In the genomic region with DNA sequence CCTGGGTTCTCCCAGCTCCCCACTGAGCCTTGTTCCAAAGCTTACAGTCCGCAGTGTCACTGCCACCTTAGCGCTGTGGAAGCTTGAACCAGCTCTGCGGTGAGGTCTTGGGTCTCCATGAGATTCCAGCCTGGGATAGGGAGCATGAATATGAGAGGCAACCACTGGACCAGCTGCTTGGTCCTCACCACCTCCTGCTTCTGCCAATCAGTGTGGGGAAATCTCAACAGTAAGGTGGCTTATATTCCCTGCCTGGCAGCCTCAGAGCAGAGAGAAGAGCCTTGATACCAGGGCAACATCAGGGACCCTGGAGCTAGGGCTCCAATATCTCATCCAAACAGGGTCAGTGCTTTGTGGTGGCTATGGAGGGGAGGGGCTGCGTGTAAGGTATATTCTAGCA, we compare ENCODE assay signal across 8 cellular contexts. TPM values are rescaled to one million over a fixed set of nuclear protein-coding genes. Genes with fewer than 3 reads are reported as not detected.
DNase-seq lines count a peak whose midpoint lies in the region; ATAC-seq, FAIRE-seq and TF ChIP-seq lines count a peak whose summit lies in the region.

No MANE protein-coding gene starts in this region.

- H3K9me3 ChIP-seq in HUES48 (ENCODE audit: control insufficient read depth, insufficient read depth, low read length) (no peaks in the 10 kb centered on the region), mononuclear cell (ENCODE audit: low read depth, low read length) (no peaks in the 10 kb centered on the region)

- DNase-seq in AG20443 (ENCODE audit: low spot score) = peak; percentile 28
- DNase-seq in bronchial epithelial cell (ENCODE audit: low read depth) = no peak
- DNase-seq in mucosa of gallbladder (ENCODE audit: low spot score) = no peak
- no peak for DNase-seq in NCI-H82 (lab: John Stamatoyannopoulos, UW)
- no peak for DNase-seq in RPMI8226

- peak overlapping the region; percentile 71; the same call in 1 of the 2 replicates for H3K9ac ChIP-seq in HUES48 (ENCODE audit: low read depth, low read length)

- H3K4me3 ChIP-seq in HUES48 (ENCODE audit: low read depth, low read length) (peak overlapping the region; percentile 78), bronchial epithelial cell (ENCODE audit: low read depth, low read length) (peak overlapping the region; percentile 96), mononuclear cell (ENCODE audit: low read length) (peak overlapping the region; percentile 98)

- TF ChIP-seq CTCF in bronchial epithelial cell (IDR thresholded peaks at IDR 0.05; ENCODE audit: insufficient read depth, low read length, severe bottlenecking) = no peak

- H3K4me1 ChIP-seq in HUES48 (ENCODE audit: control insufficient read depth, insufficient read depth, low read length) (peaks cover 12% of the 10 kb centered on the region), mononuclear cell (ENCODE audit: insufficient read depth, low read length) (peaks cover 60% of the 10 kb centered on the region)

- H3K36me3 ChIP-seq in HUES48 (ENCODE audit: control insufficient read depth, insufficient read depth, low read length) (no peaks in the 10 kb centered on the region), bronchial epithelial cell (ENCODE audit: control insufficient read depth, insufficient read depth, low read length) (no peaks in the 10 kb centered on the region)

- H3K27me3 ChIP-seq in HUES48 (ENCODE audit: control insufficient read depth, insufficient read depth, low read length) (peaks cover 41% of the 10 kb centered on the region), bronchial epithelial cell (ENCODE audit: control insufficient read depth, insufficient read depth, low read length) (no peaks in the 10 kb centered on the region), mononuclear cell (ENCODE audit: insufficient read depth, low read length) (no peaks in the 10 kb centered on the region)

- no peak for FAIRE-seq in bronchial epithelial cell (lab: Jason Lieb, UNC)

- ATAC-seq in GM21825 (IDR thresholded peaks at IDR 0.05; ENCODE audit: unreplicated experiment) = no peak

- no peak overlapping the region for H3K27ac ChIP-seq in HUES48 (ENCODE audit: low read depth, low read length)

RNA-seq across cellular contexts. Expression of a gene that starts 0.9 kb away (rescaled TPM):
- total RNA-seq in bronchial epithelial cell (254 and 319 TPM in 2 replicates), mononuclear cell (1,071 TPM), mucosa of gallbladder (356 TPM)
